In genomic region chr1:23999156-23999671, GRCh38 we compare ENCODE assay signal across 1 cellular context.
TF ChIP-seq lines count a peak whose summit lies in the region.

No MANE protein-coding gene starts in this region.

TF ChIP-seq in GM23338, 12 proteins besides CTCF, POLR2A, EP300 and RAD21:
- TF ChIP-seq REST (IDR thresholded peaks at IDR 0.05; ENCODE audit: unreplicated experiment) = no peak
